In the genomic region with DNA sequence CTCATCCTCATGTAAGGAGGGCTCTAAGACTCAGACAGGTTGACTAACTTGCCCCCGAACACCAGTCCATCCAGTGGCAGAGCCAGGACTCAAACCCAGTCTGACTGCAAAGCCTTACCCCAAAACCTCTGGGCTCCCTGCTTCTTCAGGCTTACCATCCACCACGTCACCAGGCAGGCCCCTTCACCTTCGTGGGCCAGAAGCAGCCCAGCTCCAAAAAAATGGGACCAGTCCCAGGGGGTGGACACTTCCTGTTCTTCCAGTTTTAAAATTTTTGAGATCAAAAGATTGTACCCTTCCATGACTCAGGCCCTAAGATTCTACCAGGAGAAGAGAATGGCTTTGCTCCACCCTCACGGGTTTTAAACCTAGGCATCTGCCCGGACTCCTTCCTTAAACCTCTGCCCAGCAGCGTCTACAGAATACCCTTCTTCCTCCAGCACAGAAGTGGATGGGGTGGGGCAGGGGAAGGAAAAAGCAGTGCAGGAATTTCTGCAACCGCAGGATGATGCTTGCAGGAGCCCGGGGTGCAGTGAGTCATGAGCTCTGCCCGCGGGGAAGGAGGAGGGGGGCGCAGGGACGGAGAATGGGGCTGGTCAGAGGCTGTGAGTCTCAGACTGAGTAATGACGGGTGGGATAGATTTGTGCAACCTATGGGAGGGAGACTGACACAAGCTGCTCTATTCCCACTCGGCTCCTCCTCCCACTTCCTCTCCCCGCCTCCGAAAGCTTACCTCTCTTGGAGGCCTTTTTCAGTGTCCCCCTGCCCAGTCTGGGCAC, we compare ENCODE assay signal across 8 cellular contexts. TPM values are rescaled to one million over a fixed set of nuclear protein-coding genes. Genes with fewer than 3 reads are reported as not detected.
A peak's percentile ranks its signal among the peaks of the same experiment; 100 is the strongest.
DNase-seq lines count a peak whose midpoint lies in the region; ATAC-seq and TF ChIP-seq lines count a peak whose summit lies in the region.

No MANE protein-coding gene starts in this region.

- no peak for ATAC-seq in activated CD8-positive, alpha-beta T cell treated with anti-CD3 and anti-CD28 coated beads, Interleukin-2, amount 10 ng/mL, durations not matched to agents 7 days and 5 days
- no peak for ATAC-seq in HG03280 (IDR thresholded peaks at IDR 0.05; ENCODE audit: unreplicated experiment)

- H3K4me3 ChIP-seq in retinal pigment epithelial cell (ENCODE audit: low read length), result peak overlapping the region; percentile 3

- peak; percentile 25 for DNase-seq in stimulated activated CD4-positive, alpha-beta T cell treated with anti-CD3 and anti-CD28 coated beads, Interleukin-15, amount 100 ng/mL, for 24 hours
- no peak for DNase-seq in stimulated activated CD4-positive, alpha-beta T cell treated with anti-CD3 and anti-CD28 coated beads, Interleukin-4, amount 100 ng/mL, for 4 hours
- DNase-seq in activated CD8-positive, alpha-beta T cell treated with anti-CD3 and anti-CD28 coated beads, Interleukin-2, amount 10 ng/mL, durations not matched to agents 7 days and 5 days, result no peak
- DNase-seq in glomerular endothelial cell (ENCODE audit: extremely low read depth, low read depth, low spot score), result peak; percentile 63
- peak; percentile 92 for DNase-seq in retinal pigment epithelial cell (ENCODE audit: low read depth)
- DNase-seq in RPMI8226, result no peak
- no peak for DNase-seq in NCI-H1694 treated with DMSO at 0.1 percent for 48 hours (lab: John Stamatoyannopoulos, UW)

- no peaks in the 10 kb centered on the region for H3K27me3 Mint-ChIP-seq in activated CD8-positive, alpha-beta T cell treated with anti-CD3 and anti-CD28 coated beads, Interleukin-2, amount 10 ng/mL, durations not matched to agents 7 days and 5 days (ENCODE audit: low read depth)

- H3K9me3 Mint-ChIP-seq in activated CD8-positive, alpha-beta T cell treated with anti-CD3 and anti-CD28 coated beads, Interleukin-2, amount 10 ng/mL, durations not matched to agents 7 days and 5 days (ENCODE audit: insufficient read depth), result no peaks in the 10 kb centered on the region

- peak overlapping the region; percentile 97 for H3K27ac Mint-ChIP-seq in activated CD8-positive, alpha-beta T cell treated with anti-CD3 and anti-CD28 coated beads, Interleukin-2, amount 10 ng/mL, durations not matched to agents 7 days and 5 days

- peaks cover 71% of the 10 kb centered on the region for H3K36me3 Mint-ChIP-seq in activated CD8-positive, alpha-beta T cell treated with anti-CD3 and anti-CD28 coated beads, Interleukin-2, amount 10 ng/mL, durations not matched to agents 7 days and 5 days (ENCODE audit: low read depth)

- TF ChIP-seq CTCF in retinal pigment epithelial cell (conservative IDR thresholded peaks at IDR 0.05; ENCODE audit: low read depth, low read length), result no peak

- peaks cover 84% of the 10 kb centered on the region for H3K4me1 Mint-ChIP-seq in activated CD8-positive, alpha-beta T cell treated with anti-CD3 and anti-CD28 coated beads, Interleukin-2, amount 10 ng/mL, durations not matched to agents 7 days and 5 days (ENCODE audit: low read depth)

- no peak overlapping the region for H3K4me3 Mint-ChIP-seq in activated CD8-positive, alpha-beta T cell treated with anti-CD3 and anti-CD28 coated beads, Interleukin-2, amount 10 ng/mL, durations not matched to agents 7 days and 5 days

- CTCF ChIA-PET in activated CD8-positive, alpha-beta T cell treated with anti-CD3 and anti-CD28 coated beads, Interleukin-2, amount 10 ng/mL, durations not matched to agents 7 days and 5 days (lab: Charles Lee), result no interaction called here

- POLR2A ChIA-PET in activated CD8-positive, alpha-beta T cell treated with anti-CD3 and anti-CD28 coated beads, Interleukin-2, amount 10 ng/mL, durations not matched to agents 7 days and 5 days (lab: Charles Lee), result no interaction called here

RNA-seq across cellular contexts. Expression of gene STXBP1, which starts 50.4 kb away (rescaled TPM):
- total RNA-seq in activated CD8-positive, alpha-beta T cell treated with anti-CD3 and anti-CD28 coated beads, Interleukin-2, amount 10 ng/mL, durations not matched to agents 7 days and 5 days, result 10 to 100 TPM; 24.2 to 25.3 TPM
- total RNA-seq in glomerular endothelial cell, result 53.1 and 56.3 TPM in 2 replicates

Comparison
In these comparisons a context has a peak if more than half of its experiments do, and no peak if none do; other contexts are left out.
1. DNase-seq: peak in stimulated activated CD4-positive, alpha-beta T cell treated with anti-CD3 and anti-CD28 coated beads, Interleukin-15, amount 100 ng/mL, for 24 hours (single experiment), glomerular endothelial cell (single experiment) and retinal pigment epithelial cell (single experiment); none in stimulated activated CD4-positive, alpha-beta T cell treated with anti-CD3 and anti-CD28 coated beads, Interleukin-4, amount 100 ng/mL, for 4 hours (0 of 2), activated CD8-positive, alpha-beta T cell treated with anti-CD3 and anti-CD28 coated beads, Interleukin-2, amount 10 ng/mL, durations not matched to agents 7 days and 5 days (single experiment), RPMI8226 (single experiment) and NCI-H1694 treated with DMSO at 0.1 percent for 48 hours (single experiment).